In genomic region chr19:39402417-39403297, GRCh38 we compare ENCODE assay signal across 8 cellular contexts. TPM values are rescaled to one million over a fixed set of nuclear protein-coding genes. Genes with fewer than 3 reads are reported as not detected.
DNase-seq lines count a peak whose midpoint lies in the region; ATAC-seq, FAIRE-seq and TF ChIP-seq lines count a peak whose summit lies in the region.

No MANE protein-coding gene starts in this region.

- H4K8ac ChIP-seq in H1 (ENCODE audit: extremely low read depth, insufficient read depth, low read length) = peak overlapping the region; percentile 96
- peak overlapping the region; percentile 99 for H4K8ac ChIP-seq in mesenchymal stem cell (ENCODE audit: low read length)

- H4K91ac ChIP-seq in H1 (replicated peaks; ENCODE audit: insufficient read length, low read length) = peak overlapping the region; percentile 91
- peak overlapping the region; percentile 99 for H4K91ac ChIP-seq in mesenchymal stem cell (ENCODE audit: low read length)

- H3K36me3 Mint-ChIP-seq in activated CD8-positive, alpha-beta memory T cell treated with anti-CD3 and anti-CD28 coated beads, Interleukin-2, amount 10 ng/mL, durations not matched to agents 7 days and 5 days = peaks cover 14% of the 10 kb centered on the region

- H2AK5ac ChIP-seq in H1 (ENCODE audit: low read depth, low read length) = peak overlapping the region; percentile 99
- peak overlapping the region; percentile 89 for H2AK5ac ChIP-seq in mesenchymal stem cell (ENCODE audit: low read length, severe bottlenecking)

- no peak for TF ChIP-seq RAD21 in H1 (IDR thresholded peaks at IDR 0.05 in 1 of 2, conservative IDR thresholded peaks at IDR 0.05 in 1 of 2; ENCODE audit: low read depth in 2 of 2, low read length in 2 of 2)

- H3K9me3 ChIP-seq in H1 (ENCODE audit: insufficient read depth in 2 of 2, low read depth in 1 of 2, low read length in 1 of 2) (no peaks in the 10 kb centered on the region), mesenchymal stem cell (ENCODE audit: control insufficient read depth, low read length) (no peaks in the 10 kb centered on the region)

- H3K4ac ChIP-seq in H1 (replicated peaks; ENCODE audit: insufficient read length, low read depth, low read length) = peak overlapping the region; percentile 97
- peak overlapping the region; percentile 96 to 99 for H3K4ac ChIP-seq in mesenchymal stem cell (ENCODE audit: low read depth in 1 of 2, low read length in 2 of 2)

- H3K9ac ChIP-seq in H1 (replicated peaks in 1 of 4; ENCODE audit: extremely low read depth in 1 of 4, low read depth in 3 of 4, low read length in 3 of 4) (peak overlapping the region; percentile 68 to 81 (median 76)), mesenchymal stem cell (ENCODE audit: low read length) (peak overlapping the region; percentile 97)

- no peak overlapping the region for H3K14ac ChIP-seq in H1 (ENCODE audit: insufficient read length)
- H3K14ac ChIP-seq in mesenchymal stem cell (ENCODE audit: low read length in 2 of 2) = peak overlapping the region; percentile 94 to 99

- peaks cover 6 to 36% (median 20%) of the 10 kb centered on the region in 4 experiments for H3K4me1 ChIP-seq in H1 (replicated peaks in 1 of 4; ENCODE audit: control insufficient read depth in 3 of 4, insufficient read depth in 4 of 4, low read length in 3 of 4)
- H3K4me1 ChIP-seq in mesenchymal stem cell (ENCODE audit: control insufficient read depth, insufficient read depth, low read depth, low read length) = peaks cover 31% of the 10 kb centered on the region

- TF ChIP-seq CTCF in GM10248 (IDR thresholded peaks at IDR 0.05; ENCODE audit: control extremely low read depth, extremely low read depth, low read depth, missing control alignments) (no peak), H1 (IDR thresholded peaks at IDR 0.05; ENCODE audit: control extremely low read depth in 1 of 3, insufficient read depth in 1 of 3, low read depth in 1 of 3, low read length in 3 of 3) (no peak), D721Med (IDR thresholded peaks at IDR 0.05; ENCODE audit: insufficient read depth, missing control alignments) (no peak)

- no peak for TF ChIP-seq EP300 in H1 (IDR thresholded peaks at IDR 0.05; ENCODE audit: borderline replicate concordance in 1 of 2, low read depth in 2 of 2, low read length in 2 of 2)

- no peaks in the 10 kb centered on the region for H3K79me1 ChIP-seq in H1 (ENCODE audit: low read depth, low read length)
- H3K79me1 ChIP-seq in mesenchymal stem cell (replicated peaks; ENCODE audit: low read length, poor library complexity, severe bottlenecking) = peaks cover 5% of the 10 kb centered on the region

- H3K27me3 Mint-ChIP-seq in activated CD8-positive, alpha-beta memory T cell treated with anti-CD3 and anti-CD28 coated beads, Interleukin-2, amount 10 ng/mL, durations not matched to agents 7 days and 5 days = no peaks in the 10 kb centered on the region

- H2AFZ ChIP-seq in H1 (ENCODE audit: low read length) (no peak overlapping the region; the same call in 1 of the 2 replicates), mesenchymal stem cell (ENCODE audit: low read depth, low read length) (peak overlapping the region; percentile 29)

- ATAC-seq in HG03039 (IDR thresholded peaks at IDR 0.05; ENCODE audit: unreplicated experiment) = peak; percentile 26
- peak; percentile 5 for ATAC-seq in activated CD8-positive, alpha-beta memory T cell treated with anti-CD3 and anti-CD28 coated beads, Interleukin-2, amount 10 ng/mL, durations not matched to agents 7 days and 5 days

- H4K5ac ChIP-seq in H1 (ENCODE audit: insufficient read length, low read depth, low read length) = peak overlapping the region; percentile 98

- peaks cover 19% of the 10 kb centered on the region; the same call in 1 of the 2 replicates for H3K23me2 ChIP-seq in H1 (ENCODE audit: low read depth, low read length)

- no peak overlapping the region for H3K23ac ChIP-seq in H1 (ENCODE audit: insufficient read length)
- peak overlapping the region in 1 of 2 experiments; percentile 94 for H3K23ac ChIP-seq in mesenchymal stem cell (ENCODE audit: low read length in 2 of 2)

- H3K9me3 Mint-ChIP-seq in activated CD8-positive, alpha-beta memory T cell treated with anti-CD3 and anti-CD28 coated beads, Interleukin-2, amount 10 ng/mL, durations not matched to agents 7 days and 5 days (ENCODE audit: low read depth) = no peaks in the 10 kb centered on the region

- peak overlapping the region; percentile 95 for H2BK12ac ChIP-seq in H1 (ENCODE audit: low read depth, low read length)
- peak overlapping the region; percentile 100 for H2BK12ac ChIP-seq in mesenchymal stem cell (ENCODE audit: low read length in 2 of 2)

- H3K36me3 ChIP-seq in H1 (ENCODE audit: control insufficient read depth in 2 of 4, insufficient read depth in 4 of 4, low read length in 3 of 4) (no peaks in the 10 kb centered on the region; a peak in 1 of 8 replicates), mesenchymal stem cell (ENCODE audit: control insufficient read depth in 1 of 2, insufficient read depth in 2 of 2, low read depth in 1 of 2, low read length in 2 of 2) (peaks cover 2 to 8% of the 10 kb centered on the region in 2 experiments)

- peaks cover 0 to 6% of the 10 kb centered on the region in 2 experiments; a peak in 1 of 4 replicates for H3K79me2 ChIP-seq in H1 (ENCODE audit: control insufficient read depth in 1 of 2, insufficient read depth in 2 of 2, low read length in 2 of 2)

- peaks cover 74% of the 10 kb centered on the region for H3K4me1 Mint-ChIP-seq in activated CD8-positive, alpha-beta memory T cell treated with anti-CD3 and anti-CD28 coated beads, Interleukin-2, amount 10 ng/mL, durations not matched to agents 7 days and 5 days

- WGBS in H1 (ENCODE audit: extremely low coverage in 1 of 2, insufficient coverage in 1 of 2, insufficient read length in 1 of 2, insufficient replicate concordance in 2 of 2, low coverage in 1 of 2, low lambda C conversion rate in 2 of 2, missing lambda C conversion rate in 1 of 2), 2 experiments = 7% methylated on average over 32 of the region's 57 CpGs; no CpG with 5 or more reads in 1 of the 2 experiments
- 2% methylated on average over 54 of the region's 57 CpGs for WGBS in mesenchymal stem cell

- H3K27ac ChIP-seq in H1 (ENCODE audit: low read depth, low read length) = peak overlapping the region; percentile 97
- H3K27ac ChIP-seq in mesenchymal stem cell (ENCODE audit: low read length, poor library complexity, severe bottlenecking) = peak overlapping the region; percentile 85

- peak overlapping the region; percentile 20 for H3K56ac ChIP-seq in H1 (replicated peaks; ENCODE audit: insufficient read length, low read depth, low read length)

- H2BK20ac ChIP-seq in H1 (ENCODE audit: low read length) = peak overlapping the region; percentile 51

- H3K4me3 ChIP-seq in H1 (ENCODE audit: extremely low read depth in 1 of 4, insufficient read depth in 2 of 4, low read depth in 3 of 4, low read length in 4 of 4) (peak overlapping the region; percentile 35 to 75 (median 57)), mesenchymal stem cell (ENCODE audit: insufficient read depth in 1 of 2, low read depth in 1 of 2, low read length in 2 of 2) (peak overlapping the region; percentile 52 to 68)

- H2BK15ac ChIP-seq in H1 (ENCODE audit: low read length) (peak overlapping the region; percentile 85; the same call in 1 of the 2 replicates), mesenchymal stem cell (ENCODE audit: low read depth, poor library complexity, severe bottlenecking) (peak overlapping the region; percentile 98)

- peaks cover 0 to 1% of the 10 kb centered on the region in 2 experiments for H4K20me1 ChIP-seq in H1 (replicated peaks in 1 of 2; ENCODE audit: control insufficient read depth in 1 of 2, insufficient read depth in 2 of 2, low read length in 2 of 2)

- CTCF ChIA-PET in GM10248 (lab: Yijun Ruan, JAX) = interaction anchor here (1.0 to 3.9 kb wide), 4 partner anchors 9 to 60 kb away, joined by 3 to 43 read pairs (median 5); partner anchors contain the start of genes PLEKHG2 and SAMD4B
- CTCF ChIA-PET in activated CD8-positive, alpha-beta memory T cell treated with anti-CD3 and anti-CD28 coated beads, Interleukin-2, amount 10 ng/mL, durations not matched to agents 7 days and 5 days (lab: Charles Lee) = interaction anchor here (2.9 to 4.0 kb wide), 2 partner anchors 9 to 11 kb away, joined by 17 to 46 read pairs; partner anchors contain the start of genes MED29, PAF1 and PLEKHG2
- CTCF ChIA-PET in H1 (lab: Charles Lee; ENCODE audit: partially characterized antibody) = interaction anchor here (0.6 to 9.5 kb wide), 2 partner anchors 9 to 54 kb away, joined by 3 to 128 read pairs; partner anchors contain the start of gene PLEKHG2

- peak overlapping the region; percentile 95 for H3K27ac Mint-ChIP-seq in activated CD8-positive, alpha-beta memory T cell treated with anti-CD3 and anti-CD28 coated beads, Interleukin-2, amount 10 ng/mL, durations not matched to agents 7 days and 5 days

- H3K4me3 Mint-ChIP-seq in activated CD8-positive, alpha-beta memory T cell treated with anti-CD3 and anti-CD28 coated beads, Interleukin-2, amount 10 ng/mL, durations not matched to agents 7 days and 5 days = peak overlapping the region; percentile 60

- H3K18ac ChIP-seq in H1 (ENCODE audit: extremely low read depth, low read length) (peak overlapping the region; percentile 95), mesenchymal stem cell (ENCODE audit: low read depth in 1 of 2, low read length in 2 of 2) (peak overlapping the region; percentile 97 to 100)

- H2BK120ac ChIP-seq in H1 (replicated peaks; ENCODE audit: low read depth, low read length) = peak overlapping the region; percentile 67
- peak overlapping the region; percentile 100 for H2BK120ac ChIP-seq in mesenchymal stem cell (ENCODE audit: low read depth, low read length)

- DNase-seq in GM10248 (ENCODE audit: extremely low spot score) (peak; percentile 69), NOMO-1 (lab: John Stamatoyannopoulos, UW; ENCODE audit: unreplicated experiment in 2 of 2) (peak; percentile 90 to 93), H1 (ENCODE audit: low read depth in 1 of 2, low spot score in 2 of 2) (peak in 1 of 2 experiments; percentile 92), mesenchymal stem cell (peak; percentile 96), D721Med (ENCODE audit: insufficient read length, low spot score) (no peak)
- peak; percentile 92 for DNase-seq in activated CD8-positive, alpha-beta memory T cell treated with anti-CD3 and anti-CD28 coated beads, Interleukin-2, amount 10 ng/mL, durations not matched to agents 7 days and 5 days
- peak; percentile 74 to 84 (median 79) for DNase-seq in stimulated activated CD4-positive, alpha-beta T cell treated with anti-CD3 and anti-CD28 coated beads, TNF-alpha, amount 100 ng/mL, for 48 hours (ENCODE audit: low read depth in 3 of 3)

- H2BK5ac ChIP-seq in H1 (ENCODE audit: low read depth, low read length) (peak overlapping the region; percentile 97), mesenchymal stem cell (ENCODE audit: low read depth, low read length, poor library complexity, severe bottlenecking) (peak overlapping the region; percentile 86)

- FAIRE-seq in H1 (lab: Jason Lieb, UNC) (no peak), D721Med (lab: Jason Lieb, UNC) (no peak)

- no peaks in the 10 kb centered on the region for H3K27me3 ChIP-seq in H1 (replicated peaks in 1 of 4; ENCODE audit: control insufficient read depth in 3 of 4, extremely low read depth in 1 of 4, insufficient read depth in 3 of 4, low read length in 3 of 4)
- no peaks in the 10 kb centered on the region for H3K27me3 ChIP-seq in mesenchymal stem cell (ENCODE audit: control insufficient read depth in 1 of 2, insufficient read depth in 1 of 2, low read length in 2 of 2)

- TF ChIP-seq POLR2A in H1 (IDR thresholded peaks at IDR 0.05; ENCODE audit: control extremely low read depth in 1 of 2, low read depth in 2 of 2, low read length in 2 of 2) = peak in 1 of 2 experiments; percentile 76; a peak in 2 of 3 replicates

- POLR2A ChIA-PET in GM10248 (lab: Yijun Ruan, JAX) = interaction anchor here (0.6 to 2.3 kb wide), 3 partner anchors 11 to 33 kb away, joined by 3 to 18 read pairs (median 4); partner anchors contain the start of genes MED29, PAF1 and RPS16
- POLR2A ChIA-PET in H1 (lab: Charles Lee; ENCODE audit: partially characterized antibody) = interaction anchor here (1.1 to 14.3 kb wide), 9 partner anchors 9 to 61 kb away, joined by 4 to 234 read pairs (median 22); partner anchors contain the start of genes MED29, PAF1, PLEKHG2 and RPS16

- peak overlapping the region; percentile 63 to 95 for H3K4me2 ChIP-seq in H1 (ENCODE audit: insufficient read depth in 1 of 2, low read depth in 2 of 2, low read length in 2 of 2)
- peak overlapping the region; percentile 94 for H3K4me2 ChIP-seq in mesenchymal stem cell (ENCODE audit: low read length, poor library complexity, severe bottlenecking)

RNA-seq across cellular contexts. Expression of gene ZFP36, which starts 4.0 kb away (rescaled TPM):
- total RNA-seq in activated CD8-positive, alpha-beta memory T cell treated with anti-CD3 and anti-CD28 coated beads, Interleukin-2, amount 10 ng/mL, durations not matched to agents 7 days and 5 days = 100 to 1,000 TPM in 1 of 2 experiments, 10 to 100 TPM in 1; 45.1 to 107 TPM
- total RNA-seq in H1 (2021; fragmentation: NEBNext Ultra II Directional; extraction: Animal tissue kit (Norgen Biotek cat#: 25700)) = 10.9 and 12.2 TPM in 2 replicates
- polyA plus RNA-seq in H1 (2011; rRNA removed) = 4.0 and 7.3 TPM in 2 replicates
- 1.9 TPM for polyA plus RNA-seq in H1 (2011; cell fraction: cytosol; rRNA removed)
- polyA plus RNA-seq in H1 (2011; cell fraction: nucleus; rRNA removed) = 15.8 TPM
- 10.1 to 11.7 TPM (median 11.0 TPM) in 4 replicates for polyA plus RNA-seq in H1 (2012, experiment 1 of 2)
- 11.5 TPM for polyA plus RNA-seq in H1 (2012, experiment 2 of 2)
- polyA plus RNA-seq in H1 (2013, experiment 1 of 2) = 14.0 TPM
- 14.2 TPM for polyA plus RNA-seq in H1 (2013, experiment 2 of 2)
- 0.76 and 1.6 TPM in 2 replicates for polyA minus RNA-seq in H1 (2011; rRNA and poly(A)+ RNA removed)
- polyA minus RNA-seq in H1 (2011; cell fraction: cytosol; rRNA and poly(A)+ RNA removed) = 4.3 TPM
- 22.0 TPM for polyA minus RNA-seq in H1 (2011; cell fraction: nucleus; rRNA and poly(A)+ RNA removed)
- polyA plus RNA-seq in mesenchymal stem cell (2013, experiment 1 of 2) = 316 TPM
- 290 TPM for polyA plus RNA-seq in mesenchymal stem cell (2013, experiment 2 of 2)

RNA-seq across cellular contexts. Expression of gene PLEKHG2, which starts 9.8 kb away (rescaled TPM):
- total RNA-seq in activated CD8-positive, alpha-beta memory T cell treated with anti-CD3 and anti-CD28 coated beads, Interleukin-2, amount 10 ng/mL, durations not matched to agents 7 days and 5 days = 10 to 100 TPM; 57.9 to 73.9 TPM
- 64.0 and 65.7 TPM in 2 replicates for total RNA-seq in H1 (2021; fragmentation: NEBNext Ultra II Directional; extraction: Animal tissue kit (Norgen Biotek cat#: 25700))
- polyA plus RNA-seq in H1 (2011; rRNA removed) = 16.9 and 21.8 TPM in 2 replicates
- polyA plus RNA-seq in H1 (2011; cell fraction: cytosol; rRNA removed) = 12.2 TPM
- polyA plus RNA-seq in H1 (2011; cell fraction: nucleus; rRNA removed) = 79.0 TPM
- 32.6 to 44.5 TPM (median 43.1 TPM) in 4 replicates for polyA plus RNA-seq in H1 (2012, experiment 1 of 2)
- polyA plus RNA-seq in H1 (2012, experiment 2 of 2) = 107 TPM
- 29.9 TPM for polyA plus RNA-seq in H1 (2013, experiment 1 of 2)
- 28.4 TPM for polyA plus RNA-seq in H1 (2013, experiment 2 of 2)
- polyA minus RNA-seq in H1 (2011; rRNA and poly(A)+ RNA removed) = 19.0 and 20.2 TPM in 2 replicates
- polyA minus RNA-seq in H1 (2011; cell fraction: cytosol; rRNA and poly(A)+ RNA removed) = 53.9 TPM
- polyA minus RNA-seq in H1 (2011; cell fraction: nucleus; rRNA and poly(A)+ RNA removed) = 37.5 TPM
- 61.4 TPM for polyA plus RNA-seq in mesenchymal stem cell (2013, experiment 1 of 2)
- 51.6 TPM for polyA plus RNA-seq in mesenchymal stem cell (2013, experiment 2 of 2)

RNA-seq across cellular contexts. Expression of gene MED29, which starts 11.5 kb away (rescaled TPM):
- 10 to 100 TPM; 31.0 to 31.2 TPM for total RNA-seq in activated CD8-positive, alpha-beta memory T cell treated with anti-CD3 and anti-CD28 coated beads, Interleukin-2, amount 10 ng/mL, durations not matched to agents 7 days and 5 days
- 31.1 and 32.3 TPM in 2 replicates for total RNA-seq in H1 (2021; fragmentation: NEBNext Ultra II Directional; extraction: Animal tissue kit (Norgen Biotek cat#: 25700))
- polyA plus RNA-seq in H1 (2011; rRNA removed) = 52.5 and 71.4 TPM in 2 replicates
- polyA plus RNA-seq in H1 (2011; cell fraction: cytosol; rRNA removed) = 52.3 TPM
- polyA plus RNA-seq in H1 (2011; cell fraction: nucleus; rRNA removed) = 31.6 TPM
- polyA plus RNA-seq in H1 (2012, experiment 1 of 2) = 24.5 to 29.2 TPM (median 25.3 TPM) in 4 replicates
- 22.1 TPM for polyA plus RNA-seq in H1 (2012, experiment 2 of 2)
- 23.1 TPM for polyA plus RNA-seq in H1 (2013, experiment 1 of 2)
- polyA plus RNA-seq in H1 (2013, experiment 2 of 2) = 22.7 TPM
- 28.2 and 33.6 TPM in 2 replicates for polyA minus RNA-seq in H1 (2011; rRNA and poly(A)+ RNA removed)
- polyA minus RNA-seq in H1 (2011; cell fraction: cytosol; rRNA and poly(A)+ RNA removed) = 14.7 TPM
- polyA minus RNA-seq in H1 (2011; cell fraction: nucleus; rRNA and poly(A)+ RNA removed) = 29.0 TPM
- 31.3 TPM for polyA plus RNA-seq in mesenchymal stem cell (2013, experiment 1 of 2)
- 31.7 TPM for polyA plus RNA-seq in mesenchymal stem cell (2013, experiment 2 of 2)

RNA-seq across cellular contexts. Expression of gene PAF1, which starts 11.8 kb away (rescaled TPM):
- total RNA-seq in activated CD8-positive, alpha-beta memory T cell treated with anti-CD3 and anti-CD28 coated beads, Interleukin-2, amount 10 ng/mL, durations not matched to agents 7 days and 5 days = 10 to 100 TPM; 48.9 to 53.8 TPM
- total RNA-seq in H1 (2021; fragmentation: NEBNext Ultra II Directional; extraction: Animal tissue kit (Norgen Biotek cat#: 25700)) = 31.4 and 33.1 TPM in 2 replicates
- polyA plus RNA-seq in H1 (2011; rRNA removed) = 58.6 and 67.8 TPM in 2 replicates
- 40.0 TPM for polyA plus RNA-seq in H1 (2011; cell fraction: cytosol; rRNA removed)
- 36.3 TPM for polyA plus RNA-seq in H1 (2011; cell fraction: nucleus; rRNA removed)
- polyA plus RNA-seq in H1 (2012, experiment 1 of 2) = 39.0 to 40.5 TPM (median 39.8 TPM) in 4 replicates
- 12.1 TPM for polyA plus RNA-seq in H1 (2012, experiment 2 of 2)
- 25.0 TPM for polyA plus RNA-seq in H1 (2013, experiment 1 of 2)
- polyA plus RNA-seq in H1 (2013, experiment 2 of 2) = 22.3 TPM
- polyA minus RNA-seq in H1 (2011; rRNA and poly(A)+ RNA removed) = 15.7 and 16.5 TPM in 2 replicates
- polyA minus RNA-seq in H1 (2011; cell fraction: cytosol; rRNA and poly(A)+ RNA removed) = 22.2 TPM
- polyA minus RNA-seq in H1 (2011; cell fraction: nucleus; rRNA and poly(A)+ RNA removed) = 36.7 TPM
- polyA plus RNA-seq in mesenchymal stem cell (2013, experiment 1 of 2) = 45.4 TPM
- 45.0 TPM for polyA plus RNA-seq in mesenchymal stem cell (2013, experiment 2 of 2)

RNA-seq across cellular contexts. Expression of gene RPS16, which starts 33.1 kb away (rescaled TPM):
- total RNA-seq in activated CD8-positive, alpha-beta memory T cell treated with anti-CD3 and anti-CD28 coated beads, Interleukin-2, amount 10 ng/mL, durations not matched to agents 7 days and 5 days = 1,000 to 10,000 TPM; 1,815 to 2,117 TPM
- total RNA-seq in H1 (2021; fragmentation: NEBNext Ultra II Directional; extraction: Animal tissue kit (Norgen Biotek cat#: 25700)) = 2,433 and 2,482 TPM in 2 replicates
- 7,810 and 9,546 TPM in 2 replicates for polyA plus RNA-seq in H1 (2011; rRNA removed)
- 5,561 TPM for polyA plus RNA-seq in H1 (2011; cell fraction: cytosol; rRNA removed)
- polyA plus RNA-seq in H1 (2011; cell fraction: nucleus; rRNA removed) = 4,175 TPM
- 3,337 to 4,443 TPM (median 4,024 TPM) in 4 replicates for polyA plus RNA-seq in H1 (2012, experiment 1 of 2)
- 7,637 TPM for polyA plus RNA-seq in H1 (2012, experiment 2 of 2)
- polyA plus RNA-seq in H1 (2013, experiment 1 of 2) = 4,469 TPM
- polyA plus RNA-seq in H1 (2013, experiment 2 of 2) = 4,343 TPM
- 1,416 and 1,486 TPM in 2 replicates for polyA minus RNA-seq in H1 (2011; rRNA and poly(A)+ RNA removed)
- 1,670 TPM for polyA minus RNA-seq in H1 (2011; cell fraction: cytosol; rRNA and poly(A)+ RNA removed)
- polyA minus RNA-seq in H1 (2011; cell fraction: nucleus; rRNA and poly(A)+ RNA removed) = 1,057 TPM
- polyA plus RNA-seq in mesenchymal stem cell (2013, experiment 1 of 2) = 3,108 TPM
- polyA plus RNA-seq in mesenchymal stem cell (2013, experiment 2 of 2) = 3,178 TPM
